Comparison of ENCODE assay signal across 9 cellular contexts in genomic region chr10:31749981-31750850, GRCh38.
DNase-seq lines count a peak whose midpoint lies in the region; ATAC-seq and TF ChIP-seq lines count a peak whose summit lies in the region.
"Had no signal": no experiment of that assay in that cellular context is flagged by ENCODE, and none has a peak within 500 bp of the region (broad histone marks: within the 10 kb centered on the region; RNA-seq: fewer than 3 reads in every experiment).

No MANE protein-coding gene starts in this region.

- H4K8ac ChIP-seq in H9 (replicated peaks; ENCODE audit: insufficient read length, low read depth, low read length) = no peak overlapping the region

- no peak overlapping the region for H3K4me3 ChIP-seq in psoas muscle

- no peak overlapping the region for H3K4me2 ChIP-seq in H9 (ENCODE audit: insufficient read depth, insufficient read length, low read length)

- no peaks in the 10 kb centered on the region for H3K9me3 Mint-ChIP-seq in H9

- H3K4me1 Mint-ChIP-seq in H9 = peaks cover 15 to 18% of the 10 kb centered on the region in 2 experiments

- no peaks in the 10 kb centered on the region for H3K27me3 ChIP-seq in psoas muscle (ENCODE audit: insufficient read depth in 3 of 3, low read length in 2 of 3)
- H3K27me3 ChIP-seq in H9 (ENCODE audit: insufficient read depth, low read length) = no peaks in the 10 kb centered on the region

- no peak overlapping the region for H3K56ac ChIP-seq in H9 (ENCODE audit: insufficient read length, low read depth, low read length)

- H3K4ac ChIP-seq in H9 (ENCODE audit: low read depth, low read length) = no peak overlapping the region

- no peak overlapping the region for H2BK5ac ChIP-seq in H9 (ENCODE audit: insufficient read length, low read length)

- 17 to 21% (median 18%) methylated on average over 24 to 28 of the region's 28 CpGs for WGBS in psoas muscle, 3 donors
- no CpG with 5 or more reads among the region's 28 CpGs for WGBS in H9 (ENCODE audit: extremely low coverage, insufficient read length, low lambda C conversion rate)

- no peak overlapping the region for H2BK12ac ChIP-seq in H9 (ENCODE audit: insufficient read length, low read depth, low read length)

- H2BK120ac ChIP-seq in H9 (ENCODE audit: low read depth, low read length, poor library complexity, severe bottlenecking) = no peak overlapping the region

- H3K36me3 Mint-ChIP-seq in H9 (ENCODE audit: insufficient read depth in 1 of 3, low read depth in 3 of 3) = no peaks in the 10 kb centered on the region; a peak in 1 of 7 replicates

- H3K4me1 ChIP-seq in psoas muscle (peaks cover 36% of the 10 kb centered on the region), H9 (ENCODE audit: insufficient read depth, low read length) (peaks cover 5% of the 10 kb centered on the region; the same call in 1 of the 2 replicates)

- H3K9ac ChIP-seq in H9 (ENCODE audit: extremely low read depth, insufficient read length, low read length) = no peak overlapping the region

- no peaks in the 10 kb centered on the region for H3K36me3 ChIP-seq in psoas muscle (ENCODE audit: insufficient read depth in 1 of 2, low read depth in 1 of 2)

- H3K9me3 ChIP-seq in psoas muscle (no peaks in the 10 kb centered on the region), H9 (ENCODE audit: control insufficient read depth, low read depth, low read length) (no peaks in the 10 kb centered on the region)

- H3K27ac Mint-ChIP-seq in H9 = no peak overlapping the region

- no peak overlapping the region for H2BK20ac ChIP-seq in H9 (ENCODE audit: low read depth, low read length, poor library complexity, severe bottlenecking)

- no peak overlapping the region for H2AFZ ChIP-seq in H9 (ENCODE audit: low read length)

- no peak overlapping the region for H3K23ac ChIP-seq in H9 (ENCODE audit: insufficient read length, low read depth, low read length)

- H4K91ac ChIP-seq in H9 (ENCODE audit: insufficient read length, low read depth, low read length) = no peak overlapping the region

- ATAC-seq in psoas muscle (peak; percentile 36 to 67 (median 58)), HG03135 (IDR thresholded peaks at IDR 0.05; ENCODE audit: unreplicated experiment) (no peak), GM18498 (IDR thresholded peaks at IDR 0.05; ENCODE audit: unreplicated experiment) (no peak)

- no peaks in the 10 kb centered on the region for H3K23me2 ChIP-seq in H9 (ENCODE audit: insufficient read length, low read depth, low read length, poor library complexity, severe bottlenecking)

- no peak overlapping the region for H4K5ac ChIP-seq in H9 (ENCODE audit: insufficient read length, low read depth, low read length)

- H3K27me3 Mint-ChIP-seq in H9 (ENCODE audit: low read depth) = no peaks in the 10 kb centered on the region

- TF ChIP-seq CTCF in psoas muscle (IDR thresholded peaks at IDR 0.05) (no peak), H9 (conservative IDR thresholded peaks at IDR 0.05) (no peak)

- intact Hi-C loops in psoas muscle (cut with DNase I) = no loop called here

- no peak overlapping the region for H3T11ph ChIP-seq in H9 (ENCODE audit: low read length)

- H3K18ac ChIP-seq in H9 (ENCODE audit: insufficient read length, low read depth, low read length) = no peak overlapping the region

- peak overlapping the region; percentile 60 for H3K27ac ChIP-seq in psoas muscle
- no peak overlapping the region for H3K27ac ChIP-seq in H9 (ENCODE audit: insufficient read length, low read depth, low read length)

- no peak overlapping the region for H3K4me3 Mint-ChIP-seq in H9

- H2AK5ac ChIP-seq in H9 (ENCODE audit: insufficient read length, low read length) = no peak overlapping the region

- no peaks in the 10 kb centered on the region for H3K79me2 ChIP-seq in H9 (ENCODE audit: insufficient read depth, low read length)

- H3K14ac ChIP-seq in H9 (ENCODE audit: insufficient read depth, low read length) = no peak overlapping the region

- H2BK15ac ChIP-seq in H9 (ENCODE audit: low read depth, low read length) = no peak overlapping the region

- H3K79me1 ChIP-seq in H9 (ENCODE audit: insufficient read depth, low read depth, low read length, poor library complexity, severe bottlenecking) = no peaks in the 10 kb centered on the region

- H4K20me1 ChIP-seq in H9 (ENCODE audit: control insufficient read depth, insufficient read depth, insufficient read length) = no peaks in the 10 kb centered on the region

- DNase-seq in DMS79 treated with DMSO at 0.1 percent for 48 hours (lab: John Stamatoyannopoulos, UW) (peak; percentile 67), NCI-H82 (lab: John Stamatoyannopoulos, UW) (peak; percentile 86), globus pallidus (ENCODE audit: low spot score) (peak; percentile 76), psoas muscle (peak; percentile 53 to 72), SIG-M5 (lab: John Stamatoyannopoulos, UW) (no peak), H9 (no peak)
- DNase-seq: stimulated activated CD4-positive, alpha-beta T cell treated with anti-CD3 and anti-CD28 coated beads, Interleukin-2, amount 100 ng/mL, for 48 hours had no signal

Comparison
In these comparisons a context has a peak if more than half of its experiments do, and no peak if none do; other contexts are left out.
1. DNase-seq: peak in DMS79 treated with DMSO at 0.1 percent for 48 hours (single experiment), NCI-H82 (single experiment), globus pallidus (single experiment) and psoas muscle (2 of 2); none in SIG-M5 (single experiment) and H9 (single experiment).
2. ATAC-seq: peak in psoas muscle (4 of 4); none in HG03135 (single experiment) and GM18498 (single experiment).